8 cellular contexts compared by ENCODE assay signal in genomic region chr1:41622859-41623732, GRCh38.
DNase-seq lines count a peak whose midpoint lies in the region; ATAC-seq, FAIRE-seq and TF ChIP-seq lines count a peak whose summit lies in the region.

No MANE protein-coding gene starts in this region.

- FAIRE-seq in GM12892 (lab: Jason Lieb, UNC): peak; percentile 93

- peaks cover 3 to 7% (median 5%) of the 10 kb centered on the region in 3 donors for H3K36me3 Mint-ChIP-seq in immature natural killer cell

- DNase-seq in GM12892 (ENCODE audit: insufficient read length) (peak; percentile 52), HT1080 (ENCODE audit: low read depth) (peak; percentile 40), immature natural killer cell (no peak), NOMO-1 treated with DMSO at 0.1 percent for 48 hours (lab: John Stamatoyannopoulos, UW; ENCODE audit: unreplicated experiment) (no peak), NCI-H1092 treated with DMSO at 0.1 percent for 48 hours (lab: John Stamatoyannopoulos, UW) (no peak), NCI-H187 (lab: John Stamatoyannopoulos, UW) (no peak), NCI-H128 (lab: John Stamatoyannopoulos, UW; ENCODE audit: unreplicated experiment) (no peak)

- H3K4me1 Mint-ChIP-seq in immature natural killer cell: peaks cover 28 to 35% of the 10 kb centered on the region in 2 donors

- peaks cover 0 to 2% (median 1%) of the 10 kb centered on the region in 3 donors for H3K27me3 Mint-ChIP-seq in immature natural killer cell (ENCODE audit: low read depth in 3 of 3)

- ATAC-seq in GM21528 (IDR thresholded peaks at IDR 0.05; ENCODE audit: low FRiP score, unreplicated experiment): peak; percentile 70

- H3K4me3 Mint-ChIP-seq in immature natural killer cell: peak overlapping the region in 2 of 5 donors; percentile 38 to 39

- peak overlapping the region in 4 of 6 donors; percentile 2 to 70 (median 52) for H3K27ac Mint-ChIP-seq in immature natural killer cell

- TF ChIP-seq POLR2A in GM12892 (IDR thresholded peaks at IDR 0.05; ENCODE audit: low read depth, low read length): peak; percentile 53; the same call in 1 of the 2 replicates

- H3K9me3 Mint-ChIP-seq in immature natural killer cell: no peaks in the 10 kb centered on the region

Comparison
In these comparisons a context has a peak if more than half of its experiments do, and no peak if none do; other contexts are left out.
1. DNase-seq: peak in GM12892 (single experiment) and HT1080 (single experiment); none in immature natural killer cell (0 of 3), NOMO-1 treated with DMSO at 0.1 percent for 48 hours (single experiment), NCI-H1092 treated with DMSO at 0.1 percent for 48 hours (single experiment), NCI-H187 (0 of 2) and NCI-H128 (single experiment).